1 cellular context compared by ENCODE assay signal in genomic region chr17:7916383-7916677, GRCh38.
TF ChIP-seq lines count a peak whose summit lies in the region.

No MANE protein-coding gene starts in this region.

TF ChIP-seq in WTC11, 78 proteins besides CTCF, POLR2A, EP300 and RAD21 (continued from another document and continues in another):
- TF ChIP-seq ZNF281 (CRISPR knock-in tag; IDR thresholded peaks at IDR 0.05) (peak; percentile 70; the same call in 1 of the 2 replicates), SMAD3 (CRISPR knock-in tag; IDR thresholded peaks at IDR 0.05; ENCODE audit: borderline replicate concordance) (no peak), HMGA2 (CRISPR knock-in tag; IDR thresholded peaks at IDR 0.05) (no peak), ESRRA (CRISPR knock-in tag; IDR thresholded peaks at IDR 0.05; ENCODE audit: borderline replicate concordance) (no peak), JUN (CRISPR knock-in tag; IDR thresholded peaks at IDR 0.05) (no peak), ATF6 (CRISPR knock-in tag; IDR thresholded peaks at IDR 0.05) (no peak), EMX1 (CRISPR knock-in tag; IDR thresholded peaks at IDR 0.05) (no peak), ETV6 (CRISPR knock-in tag; IDR thresholded peaks at IDR 0.05) (no peak), ZNF232 (CRISPR knock-in tag; IDR thresholded peaks at IDR 0.05) (0 out of 2 replicates have a peak, but pooled peaks have one; percentile 0), ZNF121 (CRISPR knock-in tag; IDR thresholded peaks at IDR 0.05) (no peak), CREB1 (CRISPR knock-in tag; IDR thresholded peaks at IDR 0.05) (no peak), STAT6 (CRISPR knock-in tag; conservative IDR thresholded peaks at IDR 0.05; ENCODE audit: low read depth) (no peak), SP1 (CRISPR knock-in tag; conservative IDR thresholded peaks at IDR 0.05) (no peak), E2F4 (CRISPR knock-in tag; IDR thresholded peaks at IDR 0.05; ENCODE audit: borderline replicate concordance, low read depth) (no peak), GTF2I (CRISPR knock-in tag; conservative IDR thresholded peaks at IDR 0.05) (no peak), SOX15 (CRISPR knock-in tag; IDR thresholded peaks at IDR 0.05) (no peak), ZBTB43 (CRISPR knock-in tag; IDR thresholded peaks at IDR 0.05) (no peak), NFE2L1 (CRISPR knock-in tag; IDR thresholded peaks at IDR 0.05) (no peak; the same call in 1 of the 2 replicates), NR2C2 (CRISPR knock-in tag; IDR thresholded peaks at IDR 0.05) (no peak)
- TF ChIP-seq, protein P1, sequence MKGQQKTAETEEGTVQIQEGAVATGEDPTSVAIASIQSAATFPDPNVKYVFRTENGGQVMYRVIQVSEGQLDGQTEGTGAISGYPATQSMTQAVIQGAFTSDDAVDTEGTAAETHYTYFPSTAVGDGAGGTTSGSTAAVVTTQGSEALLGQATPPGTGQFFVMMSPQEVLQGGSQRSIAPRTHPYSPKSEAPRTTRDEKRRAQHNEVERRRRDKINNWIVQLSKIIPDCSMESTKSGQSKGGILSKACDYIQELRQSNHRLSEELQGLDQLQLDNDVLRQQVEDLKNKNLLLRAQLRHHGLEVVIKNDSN (CRISPR knock-in tag; IDR thresholded peaks at IDR 0.05): 0 out of 2 replicates have a peak, but pooled peaks have one; percentile 7
- TF ChIP-seq, protein P2, sequence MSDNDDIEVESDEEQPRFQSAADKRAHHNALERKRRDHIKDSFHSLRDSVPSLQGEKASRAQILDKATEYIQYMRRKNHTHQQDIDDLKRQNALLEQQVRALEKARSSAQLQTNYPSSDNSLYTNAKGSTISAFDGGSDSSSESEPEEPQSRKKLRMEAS (CRISPR knock-in tag; IDR thresholded peaks at IDR 0.05): peak; percentile 18; the same call in 1 of the 2 replicates
- TF ChIP-seq, protein P3, sequence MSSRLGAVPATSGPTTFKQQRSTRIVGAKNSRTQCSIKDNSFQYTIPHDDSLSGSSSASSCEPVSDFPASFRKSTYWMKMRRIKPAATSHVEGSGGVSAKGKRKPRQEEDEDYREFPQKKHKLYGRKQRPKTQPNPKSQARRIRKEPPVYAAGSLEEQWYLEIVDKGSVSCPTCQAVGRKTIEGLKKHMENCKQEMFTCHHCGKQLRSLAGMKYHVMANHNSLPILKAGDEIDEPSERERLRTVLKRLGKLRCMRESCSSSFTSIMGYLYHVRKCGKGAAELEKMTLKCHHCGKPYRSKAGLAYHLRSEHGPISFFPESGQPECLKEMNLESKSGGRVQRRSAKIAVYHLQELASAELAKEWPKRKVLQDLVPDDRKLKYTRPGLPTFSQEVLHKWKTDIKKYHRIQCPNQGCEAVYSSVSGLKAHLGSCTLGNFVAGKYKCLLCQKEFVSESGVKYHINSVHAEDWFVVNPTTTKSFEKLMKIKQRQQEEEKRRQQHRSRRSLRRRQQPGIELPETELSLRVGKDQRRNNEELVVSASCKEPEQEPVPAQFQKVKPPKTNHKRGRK (CRISPR knock-in tag; IDR thresholded peaks at IDR 0.05; ENCODE audit: borderline replicate concordance): no peak
- TF ChIP-seq, protein P4, sequence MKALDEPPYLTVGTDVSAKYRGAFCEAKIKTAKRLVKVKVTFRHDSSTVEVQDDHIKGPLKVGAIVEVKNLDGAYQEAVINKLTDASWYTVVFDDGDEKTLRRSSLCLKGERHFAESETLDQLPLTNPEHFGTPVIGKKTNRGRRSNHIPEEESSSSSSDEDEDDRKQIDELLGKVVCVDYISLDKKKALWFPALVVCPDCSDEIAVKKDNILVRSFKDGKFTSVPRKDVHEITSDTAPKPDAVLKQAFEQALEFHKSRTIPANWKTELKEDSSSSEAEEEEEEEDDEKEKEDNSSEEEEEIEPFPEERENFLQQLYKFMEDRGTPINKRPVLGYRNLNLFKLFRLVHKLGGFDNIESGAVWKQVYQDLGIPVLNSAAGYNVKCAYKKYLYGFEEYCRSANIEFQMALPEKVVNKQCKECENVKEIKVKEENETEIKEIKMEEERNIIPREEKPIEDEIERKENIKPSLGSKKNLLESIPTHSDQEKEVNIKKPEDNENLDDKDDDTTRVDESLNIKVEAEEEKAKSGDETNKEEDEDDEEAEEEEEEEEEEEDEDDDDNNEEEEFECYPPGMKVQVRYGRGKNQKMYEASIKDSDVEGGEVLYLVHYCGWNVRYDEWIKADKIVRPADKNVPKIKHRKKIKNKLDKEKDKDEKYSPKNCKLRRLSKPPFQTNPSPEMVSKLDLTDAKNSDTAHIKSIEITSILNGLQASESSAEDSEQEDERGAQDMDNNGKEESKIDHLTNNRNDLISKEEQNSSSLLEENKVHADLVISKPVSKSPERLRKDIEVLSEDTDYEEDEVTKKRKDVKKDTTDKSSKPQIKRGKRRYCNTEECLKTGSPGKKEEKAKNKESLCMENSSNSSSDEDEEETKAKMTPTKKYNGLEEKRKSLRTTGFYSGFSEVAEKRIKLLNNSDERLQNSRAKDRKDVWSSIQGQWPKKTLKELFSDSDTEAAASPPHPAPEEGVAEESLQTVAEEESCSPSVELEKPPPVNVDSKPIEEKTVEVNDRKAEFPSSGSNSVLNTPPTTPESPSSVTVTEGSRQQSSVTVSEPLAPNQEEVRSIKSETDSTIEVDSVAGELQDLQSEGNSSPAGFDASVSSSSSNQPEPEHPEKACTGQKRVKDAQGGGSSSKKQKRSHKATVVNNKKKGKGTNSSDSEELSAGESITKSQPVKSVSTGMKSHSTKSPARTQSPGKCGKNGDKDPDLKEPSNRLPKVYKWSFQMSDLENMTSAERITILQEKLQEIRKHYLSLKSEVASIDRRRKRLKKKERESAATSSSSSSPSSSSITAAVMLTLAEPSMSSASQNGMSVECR (CRISPR knock-in tag; IDR thresholded peaks at IDR 0.05; ENCODE audit: borderline replicate concordance): no peak
- TF ChIP-seq, protein P5, sequence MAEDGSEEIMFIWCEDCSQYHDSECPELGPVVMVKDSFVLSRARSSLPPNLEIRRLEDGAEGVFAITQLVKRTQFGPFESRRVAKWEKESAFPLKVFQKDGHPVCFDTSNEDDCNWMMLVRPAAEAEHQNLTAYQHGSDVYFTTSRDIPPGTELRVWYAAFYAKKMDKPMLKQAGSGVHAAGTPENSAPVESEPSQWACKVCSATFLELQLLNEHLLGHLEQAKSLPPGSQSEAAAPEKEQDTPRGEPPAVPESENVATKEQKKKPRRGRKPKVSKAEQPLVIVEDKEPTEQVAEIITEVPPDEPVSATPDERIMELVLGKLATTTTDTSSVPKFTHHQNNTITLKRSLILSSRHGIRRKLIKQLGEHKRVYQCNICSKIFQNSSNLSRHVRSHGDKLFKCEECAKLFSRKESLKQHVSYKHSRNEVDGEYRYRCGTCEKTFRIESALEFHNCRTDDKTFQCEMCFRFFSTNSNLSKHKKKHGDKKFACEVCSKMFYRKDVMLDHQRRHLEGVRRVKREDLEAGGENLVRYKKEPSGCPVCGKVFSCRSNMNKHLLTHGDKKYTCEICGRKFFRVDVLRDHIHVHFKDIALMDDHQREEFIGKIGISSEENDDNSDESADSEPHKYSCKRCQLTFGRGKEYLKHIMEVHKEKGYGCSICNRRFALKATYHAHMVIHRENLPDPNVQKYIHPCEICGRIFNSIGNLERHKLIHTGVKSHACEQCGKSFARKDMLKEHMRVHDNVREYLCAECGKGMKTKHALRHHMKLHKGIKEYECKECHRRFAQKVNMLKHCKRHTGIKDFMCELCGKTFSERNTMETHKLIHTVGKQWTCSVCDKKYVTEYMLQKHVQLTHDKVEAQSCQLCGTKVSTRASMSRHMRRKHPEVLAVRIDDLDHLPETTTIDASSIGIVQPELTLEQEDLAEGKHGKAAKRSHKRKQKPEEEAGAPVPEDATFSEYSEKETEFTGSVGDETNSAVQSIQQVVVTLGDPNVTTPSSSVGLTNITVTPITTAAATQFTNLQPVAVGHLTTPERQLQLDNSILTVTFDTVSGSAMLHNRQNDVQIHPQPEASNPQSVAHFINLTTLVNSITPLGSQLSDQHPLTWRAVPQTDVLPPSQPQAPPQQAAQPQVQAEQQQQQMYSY (CRISPR knock-in tag; IDR thresholded peaks at IDR 0.05): no peak
- TF ChIP-seq, protein P6, sequence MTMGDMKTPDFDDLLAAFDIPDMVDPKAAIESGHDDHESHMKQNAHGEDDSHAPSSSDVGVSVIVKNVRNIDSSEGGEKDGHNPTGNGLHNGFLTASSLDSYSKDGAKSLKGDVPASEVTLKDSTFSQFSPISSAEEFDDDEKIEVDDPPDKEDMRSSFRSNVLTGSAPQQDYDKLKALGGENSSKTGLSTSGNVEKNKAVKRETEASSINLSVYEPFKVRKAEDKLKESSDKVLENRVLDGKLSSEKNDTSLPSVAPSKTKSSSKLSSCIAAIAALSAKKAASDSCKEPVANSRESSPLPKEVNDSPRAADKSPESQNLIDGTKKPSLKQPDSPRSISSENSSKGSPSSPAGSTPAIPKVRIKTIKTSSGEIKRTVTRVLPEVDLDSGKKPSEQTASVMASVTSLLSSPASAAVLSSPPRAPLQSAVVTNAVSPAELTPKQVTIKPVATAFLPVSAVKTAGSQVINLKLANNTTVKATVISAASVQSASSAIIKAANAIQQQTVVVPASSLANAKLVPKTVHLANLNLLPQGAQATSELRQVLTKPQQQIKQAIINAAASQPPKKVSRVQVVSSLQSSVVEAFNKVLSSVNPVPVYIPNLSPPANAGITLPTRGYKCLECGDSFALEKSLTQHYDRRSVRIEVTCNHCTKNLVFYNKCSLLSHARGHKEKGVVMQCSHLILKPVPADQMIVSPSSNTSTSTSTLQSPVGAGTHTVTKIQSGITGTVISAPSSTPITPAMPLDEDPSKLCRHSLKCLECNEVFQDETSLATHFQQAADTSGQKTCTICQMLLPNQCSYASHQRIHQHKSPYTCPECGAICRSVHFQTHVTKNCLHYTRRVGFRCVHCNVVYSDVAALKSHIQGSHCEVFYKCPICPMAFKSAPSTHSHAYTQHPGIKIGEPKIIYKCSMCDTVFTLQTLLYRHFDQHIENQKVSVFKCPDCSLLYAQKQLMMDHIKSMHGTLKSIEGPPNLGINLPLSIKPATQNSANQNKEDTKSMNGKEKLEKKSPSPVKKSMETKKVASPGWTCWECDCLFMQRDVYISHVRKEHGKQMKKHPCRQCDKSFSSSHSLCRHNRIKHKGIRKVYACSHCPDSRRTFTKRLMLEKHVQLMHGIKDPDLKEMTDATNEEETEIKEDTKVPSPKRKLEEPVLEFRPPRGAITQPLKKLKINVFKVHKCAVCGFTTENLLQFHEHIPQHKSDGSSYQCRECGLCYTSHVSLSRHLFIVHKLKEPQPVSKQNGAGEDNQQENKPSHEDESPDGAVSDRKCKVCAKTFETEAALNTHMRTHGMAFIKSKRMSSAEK (CRISPR knock-in tag; IDR thresholded peaks at IDR 0.05; ENCODE audit: borderline replicate concordance): no peak
